Comparison of ENCODE assay signal across 8 cellular contexts in the genomic region with DNA sequence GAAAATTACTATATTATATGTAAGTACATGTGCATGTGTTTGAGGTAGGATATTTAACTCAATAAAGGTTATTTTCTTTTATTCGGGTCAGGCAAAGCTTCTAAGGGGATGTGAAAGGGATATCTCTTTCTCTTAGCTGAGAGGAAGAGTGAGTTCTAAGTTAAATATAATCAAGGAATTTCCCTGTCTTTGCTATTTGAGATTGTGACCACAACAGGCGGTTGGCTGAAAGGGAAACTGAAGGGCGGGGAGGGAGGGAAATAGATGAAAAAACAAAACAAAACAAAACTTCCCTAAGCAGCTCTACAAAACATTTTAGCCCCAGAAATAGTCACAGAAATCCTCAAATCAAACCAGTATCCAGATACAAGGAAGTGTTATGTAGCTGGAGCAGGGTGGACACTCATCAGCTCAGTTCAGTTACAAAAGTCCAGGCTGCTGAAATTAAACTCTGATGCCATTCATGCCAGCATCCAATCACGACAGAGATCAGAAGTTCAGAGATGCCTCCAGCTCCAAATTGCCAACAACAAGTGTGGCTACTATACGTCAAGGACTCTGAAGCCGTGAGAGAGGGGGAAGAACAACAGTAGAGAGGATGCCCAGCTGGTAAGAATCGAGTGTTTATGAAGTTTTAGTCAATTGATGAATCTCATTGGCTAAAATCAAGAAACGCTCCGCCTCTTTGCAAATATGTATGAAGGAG. TPM values are rescaled to one million over a fixed set of nuclear protein-coding genes. Genes with fewer than 3 reads are reported as not detected.
DNase-seq lines count a peak whose midpoint lies in the region; ATAC-seq, FAIRE-seq and TF ChIP-seq lines count a peak whose summit lies in the region.

No MANE protein-coding gene starts in this region.

- FAIRE-seq in GM12892 (lab: Jason Lieb, UNC): peak; percentile 86

- no peaks in the 10 kb centered on the region for H3K36me3 ChIP-seq in left lung

- TF ChIP-seq POLR2A in GM12892 (IDR thresholded peaks at IDR 0.05; ENCODE audit: low read depth, low read length): peak; percentile 34; the same call in 1 of the 2 replicates

- intact Hi-C loops in left lung (cut with DNase I): no loop called here

- no peaks in the 10 kb centered on the region for H3K9me3 ChIP-seq in left lung

- TF ChIP-seq CTCF in left lung (IDR thresholded peaks at IDR 0.05): no peak

- peak; percentile 76 for ATAC-seq in GM21825 (IDR thresholded peaks at IDR 0.05; ENCODE audit: unreplicated experiment)
- peak; percentile 42 for ATAC-seq in left lung
- no peak for ATAC-seq in GM19452 (IDR thresholded peaks at IDR 0.05; ENCODE audit: unreplicated experiment)

- no peak overlapping the region for H3K27ac ChIP-seq in left lung

- H3K4me3 ChIP-seq in left lung: no peak overlapping the region

- H3K4me1 ChIP-seq in left lung: peaks cover 0 to 6% of the 10 kb centered on the region in 2 donors

- H3K27me3 ChIP-seq in left lung: no peaks in the 10 kb centered on the region

- DNase-seq in GM12892 (ENCODE audit: insufficient read length) (no peak), NOMO-1 treated with DMSO at 0.1 percent for 48 hours (lab: John Stamatoyannopoulos, UW; ENCODE audit: unreplicated experiment) (peak; percentile 88), left lung (no peak), UCSD-AML1 (lab: John Stamatoyannopoulos, UW; ENCODE audit: unreplicated experiment) (no peak), ecto neural progenitor cell (ENCODE audit: low spot score) (no peak), SHP77 (lab: John Stamatoyannopoulos, UW) (no peak)

RNA-seq across cellular contexts. Expression of a gene that starts 0.4 kb away (rescaled TPM):
- polyA plus RNA-seq in GM12892 (2012; ENCODE audit: missing spikeins): 21.8 TPM
- 1 to 10 TPM; 1.7 to 2.7 TPM for total RNA-seq in left lung
